14 cellular contexts compared by ENCODE assay signal in the genomic region with DNA sequence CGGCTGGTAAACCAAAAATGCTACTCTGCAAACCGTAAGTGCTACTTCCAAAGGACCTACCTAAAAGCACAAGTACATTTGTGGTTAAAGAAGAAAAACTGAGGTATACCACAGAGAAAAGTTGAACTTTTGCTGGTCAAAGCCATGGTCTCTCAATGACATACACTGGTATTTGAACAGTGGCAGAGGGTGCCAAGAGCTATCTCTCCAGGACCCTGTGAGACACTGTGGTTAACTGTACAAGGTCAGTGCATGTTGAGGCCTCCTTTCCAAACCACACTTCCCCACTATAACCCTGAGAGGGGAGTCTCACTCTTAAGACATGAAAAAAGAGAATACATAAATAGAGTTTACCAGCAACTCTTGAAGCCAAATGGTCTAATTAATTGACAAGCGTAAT. TPM values are rescaled to one million over a fixed set of nuclear protein-coding genes. Genes with fewer than 3 reads are reported as not detected.
A peak's percentile ranks its signal among the peaks of the same experiment; 100 is the strongest.
DNase-seq lines count a peak whose midpoint lies in the region; ATAC-seq and TF ChIP-seq lines count a peak whose summit lies in the region.
"Had no signal": no experiment of that assay in that cellular context is flagged by ENCODE, and none has a peak within 500 bp of the region (broad histone marks: within the 10 kb centered on the region; RNA-seq: fewer than 3 reads in every experiment).

No MANE protein-coding gene starts in this region.

- no peak overlapping the region for H3K4me3 ChIP-seq in duodenal mucosa (ENCODE audit: low read depth in 1 of 2, low read length in 2 of 2)
- no peak overlapping the region for H3K4me3 ChIP-seq in gastrocnemius medialis
- H3K4me3 ChIP-seq: BLaER1, HAP-1 had no signal

- ATAC-seq in activated CD8-positive, alpha-beta memory T cell treated with anti-CD3 and anti-CD28 coated beads, Interleukin-2, amount 10 ng/mL, durations not matched to agents 7 days and 5 days, result no peak
- no peak for ATAC-seq in gastrocnemius medialis
- ATAC-seq in foreskin keratinocyte, result no peak

- no peak overlapping the region for H3K9ac ChIP-seq in duodenal mucosa (ENCODE audit: low read depth in 1 of 2, low read length in 2 of 2)
- H3K9ac ChIP-seq: BLaER1 had no signal

- H3K27ac ChIP-seq in duodenal mucosa (ENCODE audit: low read depth, low read length), result peak overlapping the region; percentile 22
- peak overlapping the region in 3 of 4 donors; percentile 5 to 67 (median 65) for H3K27ac ChIP-seq in gastrocnemius medialis
- H3K27ac ChIP-seq in foreskin keratinocyte, result no peak overlapping the region
- H3K27ac ChIP-seq: 22Rv1, BLaER1 had no signal

- in situ Hi-C loops in gastrocnemius medialis (cut with MboI; ENCODE audit: low sequenced_read_pairs in 4 of 4), result no loop called here

- no peaks in the 10 kb centered on the region for H3K4me1 Mint-ChIP-seq in activated CD8-positive, alpha-beta memory T cell treated with anti-CD3 and anti-CD28 coated beads, Interleukin-2, amount 10 ng/mL, durations not matched to agents 7 days and 5 days

- H3K27ac Mint-ChIP-seq in activated CD8-positive, alpha-beta memory T cell treated with anti-CD3 and anti-CD28 coated beads, Interleukin-2, amount 10 ng/mL, durations not matched to agents 7 days and 5 days, result no peak overlapping the region

- intact Hi-C loops in gastrocnemius medialis (cut with DNase I; ENCODE audit: low total_unique reads), result no loop called here

- H3K9me3 ChIP-seq in duodenal mucosa (ENCODE audit: control insufficient read depth in 1 of 2, low read length in 2 of 2), result no peaks in the 10 kb centered on the region
- no peaks in the 10 kb centered on the region for H3K9me3 ChIP-seq in gastrocnemius medialis
- H3K9me3 ChIP-seq: HAP-1 had no signal

- H3K9me3 Mint-ChIP-seq in activated CD8-positive, alpha-beta memory T cell treated with anti-CD3 and anti-CD28 coated beads, Interleukin-2, amount 10 ng/mL, durations not matched to agents 7 days and 5 days (ENCODE audit: low read depth), result no peaks in the 10 kb centered on the region

- no peaks in the 10 kb centered on the region for H3K27me3 Mint-ChIP-seq in activated CD8-positive, alpha-beta memory T cell treated with anti-CD3 and anti-CD28 coated beads, Interleukin-2, amount 10 ng/mL, durations not matched to agents 7 days and 5 days

- TF ChIP-seq POLR2A in gastrocnemius medialis (IDR thresholded peaks at IDR 0.05), result no peak

- TF ChIP-seq CTCF in gastrocnemius medialis (IDR thresholded peaks at IDR 0.05 in 4 of 5, conservative IDR thresholded peaks at IDR 0.05 in 1 of 5) (no peak), foreskin keratinocyte (conservative IDR thresholded peaks at IDR 0.05) (no peak)

- H3K4me1 ChIP-seq in duodenal mucosa (ENCODE audit: control insufficient read depth in 1 of 2, insufficient read depth in 2 of 2, low read length in 2 of 2), result peaks cover 11 to 15% of the 10 kb centered on the region in 2 donors
- H3K4me1 ChIP-seq in gastrocnemius medialis, result peaks cover 17 to 29% of the 10 kb centered on the region in 2 donors
- peaks cover 24% of the 10 kb centered on the region for H3K4me1 ChIP-seq in foreskin keratinocyte
- H3K4me1 ChIP-seq: HAP-1 had no signal

- H3K36me3 ChIP-seq in duodenal mucosa (ENCODE audit: control insufficient read depth in 1 of 2, insufficient read depth in 2 of 2, low read length in 2 of 2) (no peaks in the 10 kb centered on the region), gastrocnemius medialis (no peaks in the 10 kb centered on the region)
- H3K36me3 ChIP-seq: BLaER1, HAP-1 had no signal

- peak; percentile 36 for DNase-seq in activated CD8-positive, alpha-beta memory T cell treated with anti-CD3 and anti-CD28 coated beads, Interleukin-2, amount 10 ng/mL, durations not matched to agents 7 days and 5 days
- DNase-seq in activated CD8-positive, alpha-beta memory T cell treated with anti-CD3 and anti-CD28 coated beads for 24 hours, result no peak
- DNase-seq in gastrocnemius medialis (no peak), hippocampal formation (lab: John Stamatoyannopoulos, UW) (no peak), iPS-NIHi11 (ENCODE audit: low spot score) (no peak), foreskin keratinocyte (no peak)
- no peak for DNase-seq in activated naive CD4-positive, alpha-beta T cell (lab: John Stamatoyannopoulos, UW)
- DNase-seq: Kasumi-1, NCI-H1930, NCI-H2171 had no signal

- peaks cover 2% of the 10 kb centered on the region for H3K36me3 Mint-ChIP-seq in activated CD8-positive, alpha-beta memory T cell treated with anti-CD3 and anti-CD28 coated beads, Interleukin-2, amount 10 ng/mL, durations not matched to agents 7 days and 5 days

- no peak overlapping the region for H3K4me3 Mint-ChIP-seq in activated CD8-positive, alpha-beta memory T cell treated with anti-CD3 and anti-CD28 coated beads, Interleukin-2, amount 10 ng/mL, durations not matched to agents 7 days and 5 days

- CTCF ChIA-PET in activated CD8-positive, alpha-beta memory T cell treated with anti-CD3 and anti-CD28 coated beads, Interleukin-2, amount 10 ng/mL, durations not matched to agents 7 days and 5 days (lab: Charles Lee), result no interaction called here

- H3K27me3 ChIP-seq in duodenal mucosa (ENCODE audit: control insufficient read depth in 1 of 2, insufficient read depth in 2 of 2, low read length in 2 of 2), result no peaks in the 10 kb centered on the region
- H3K27me3 ChIP-seq in gastrocnemius medialis, result peaks cover 0 to 5% (median 3%) of the 10 kb centered on the region in 3 donors
- no peaks in the 10 kb centered on the region for H3K27me3 ChIP-seq in foreskin keratinocyte
- H3K27me3 ChIP-seq: BLaER1 had no signal

RNA-seq across cellular contexts. Expression of a gene that starts 49.5 kb away (rescaled TPM):
- not detected for total RNA-seq in activated CD8-positive, alpha-beta memory T cell treated with anti-CD3 and anti-CD28 coated beads, Interleukin-2, amount 10 ng/mL, durations not matched to agents 7 days and 5 days
- total RNA-seq in gastrocnemius medialis, result 100 to 1,000 TPM in 3 of 4 donors, 10 to 100 TPM in 1; 60.5 to 127 (median 120) TPM
- total RNA-seq in foreskin keratinocyte, result 46.0 and 80.9 TPM in 2 replicates
- 23.6 and 36.1 TPM in 2 replicates for polyA plus RNA-seq in foreskin keratinocyte

RNA-seq across cellular contexts. Expression of a gene that starts 49.7 kb away (rescaled TPM):
- total RNA-seq in activated CD8-positive, alpha-beta memory T cell treated with anti-CD3 and anti-CD28 coated beads, Interleukin-2, amount 10 ng/mL, durations not matched to agents 7 days and 5 days, result not detected
- total RNA-seq in gastrocnemius medialis (10 to 100 TPM; 51.2 to 85.8 (median 70.5) TPM), foreskin keratinocyte (126 and 178 TPM in 2 replicates)
- 93.6 and 135 TPM in 2 replicates for polyA plus RNA-seq in foreskin keratinocyte

Comparison
In these comparisons a context has a peak if more than half of its experiments do, and no peak if none do; other contexts are left out.
1. RNA of a gene that starts 49.5 kb away (total RNA-seq): 60.5 to 127 TPM in gastrocnemius medialis and 46.0 to 80.9 TPM in foreskin keratinocyte; not detected in activated CD8-positive, alpha-beta memory T cell treated with anti-CD3 and anti-CD28 coated beads, Interleukin-2, amount 10 ng/mL, durations not matched to agents 7 days and 5 days; every median in the first group is over 10 times any median in the second.
2. RNA of a gene that starts 49.7 kb away (total RNA-seq): 126 to 178 TPM in foreskin keratinocyte and 51.2 to 85.8 TPM in gastrocnemius medialis; not detected in activated CD8-positive, alpha-beta memory T cell treated with anti-CD3 and anti-CD28 coated beads, Interleukin-2, amount 10 ng/mL, durations not matched to agents 7 days and 5 days; every median in the first group is over 10 times any median in the second.